ENCODE assay signal across 8 cellular contexts in genomic region chr6:45677381-45677992, GRCh38.
A peak's percentile ranks its signal among the peaks of the same experiment; 100 is the strongest.
DNase-seq lines count a peak whose midpoint lies in the region; ATAC-seq and TF ChIP-seq lines count a peak whose summit lies in the region.

No MANE protein-coding gene starts in this region.

- H3K4me3 Mint-ChIP-seq in activated CD4-positive, alpha-beta T cell treated with anti-CD3 and anti-CD28 coated beads for 36 hours = peak overlapping the region; percentile 43

- H3K36me3 Mint-ChIP-seq in activated CD4-positive, alpha-beta T cell treated with anti-CD3 and anti-CD28 coated beads for 36 hours (ENCODE audit: low read depth) = peaks cover 6% of the 10 kb centered on the region

- TF ChIP-seq CTCF in esophagus squamous epithelium (IDR thresholded peaks at IDR 0.05) = no peak
- no peak for TF ChIP-seq CTCF in prostate gland (IDR thresholded peaks at IDR 0.05)

- H3K27ac Mint-ChIP-seq in activated CD4-positive, alpha-beta T cell treated with anti-CD3 and anti-CD28 coated beads for 36 hours = peak overlapping the region; percentile 76

- H3K36me3 ChIP-seq in esophagus squamous epithelium = no peaks in the 10 kb centered on the region
- H3K36me3 ChIP-seq in prostate gland = no peaks in the 10 kb centered on the region

- no peaks in the 10 kb centered on the region for H3K27me3 Mint-ChIP-seq in activated CD4-positive, alpha-beta T cell treated with anti-CD3 and anti-CD28 coated beads for 36 hours

- peak overlapping the region; percentile 37 to 78 (median 50) for H3K27ac ChIP-seq in esophagus squamous epithelium
- H3K27ac ChIP-seq in prostate gland = peak overlapping the region; percentile 0 to 32

- intact Hi-C loops in activated CD4-positive, alpha-beta T cell treated with anti-CD3 and anti-CD28 coated beads for 36 hours (cut with DNase I, micrococcal nuclease) = no loop called here
- intact Hi-C loops in esophagus squamous epithelium (cut with DNase I) (no loop called here), prostate gland (cut with DNase I) (no loop called here)

- 11 to 27% methylated on average over 13 of the region's 13 CpGs for WGBS in esophagus squamous epithelium, 2 donors
- WGBS in prostate gland = 10% methylated on average over 13 of the region's 13 CpGs

- peak; percentile 66 for ATAC-seq in GM21367 (IDR thresholded peaks at IDR 0.05; ENCODE audit: unreplicated experiment)
- peak; percentile 85 for ATAC-seq in activated CD4-positive, alpha-beta T cell treated with anti-CD3 and anti-CD28 coated beads for 36 hours

- peaks cover 0 to 33% (median 14%) of the 10 kb centered on the region in 3 donors for H3K4me1 ChIP-seq in esophagus squamous epithelium
- H3K4me1 ChIP-seq in prostate gland (replicated peaks) = peaks cover 5% of the 10 kb centered on the region

- peaks cover 43% of the 10 kb centered on the region for H3K4me1 Mint-ChIP-seq in activated CD4-positive, alpha-beta T cell treated with anti-CD3 and anti-CD28 coated beads for 36 hours

- POLR2A ChIA-PET in activated CD4-positive, alpha-beta T cell treated with anti-CD3 and anti-CD28 coated beads for 36 hours (lab: Charles Lee) = no interaction called here

- H3K9me3 Mint-ChIP-seq in activated CD4-positive, alpha-beta T cell treated with anti-CD3 and anti-CD28 coated beads for 36 hours (ENCODE audit: low read depth) = peaks cover 21% of the 10 kb centered on the region

- H3K9me3 ChIP-seq in esophagus squamous epithelium (peaks cover 0 to 10% (median 0%) of the 10 kb centered on the region in 3 donors), prostate gland (no peaks in the 10 kb centered on the region)

- CTCF ChIA-PET in activated CD4-positive, alpha-beta T cell treated with anti-CD3 and anti-CD28 coated beads for 36 hours (lab: Charles Lee) = interaction anchor here (0.5 to 1.5 kb wide), 2 partner anchors 37 to 1095 kb away, joined by 3 read pairs; no protein-coding TSS in a partner anchor

- DNase-seq in Daoy (ENCODE audit: low read depth) (peak; percentile 73), HK-2 (ENCODE audit: unreplicated experiment) (peak; percentile 69), esophagus squamous epithelium (lab: John Stamatoyannopoulos, UW) (no peak), prostate gland (ENCODE audit: low spot score) (peak; percentile 37), NCI-H2029 treated with DMSO at 0.1 percent for 48 hours (lab: John Stamatoyannopoulos, UW) (no peak), NCI-H82 treated with DMSO at 0.1 percent for 48 hours (lab: John Stamatoyannopoulos, UW; ENCODE audit: unreplicated experiment) (no peak)
- peak; percentile 72 for DNase-seq in activated CD4-positive, alpha-beta T cell treated with anti-CD3 and anti-CD28 coated beads for 36 hours

- TF ChIP-seq POLR2A in esophagus squamous epithelium (IDR thresholded peaks at IDR 0.05) (no peak), prostate gland (IDR thresholded peaks at IDR 0.05) (no peak)

- H3K4me3 ChIP-seq in esophagus squamous epithelium (peak overlapping the region in 1 of 4 donors; percentile 28), prostate gland (no peak overlapping the region)

- no peaks in the 10 kb centered on the region for H3K27me3 ChIP-seq in esophagus squamous epithelium
- H3K27me3 ChIP-seq in prostate gland (replicated peaks; ENCODE audit: insufficient read depth) = no peaks in the 10 kb centered on the region

Comparison
In these comparisons a context has a peak if more than half of its experiments do, and no peak if none do; other contexts are left out.
1. DNase-seq: peak in Daoy (single experiment), HK-2 (single experiment), activated CD4-positive, alpha-beta T cell treated with anti-CD3 and anti-CD28 coated beads for 36 hours (single experiment) and prostate gland (single experiment); none in esophagus squamous epithelium (single experiment), NCI-H2029 treated with DMSO at 0.1 percent for 48 hours (single experiment) and NCI-H82 treated with DMSO at 0.1 percent for 48 hours (single experiment).